Comparison of ENCODE assay signal across 2 cellular contexts in genomic region chr16:72673118-72673517, GRCh38.
TF ChIP-seq lines count a peak whose summit lies in the region.

No MANE protein-coding gene starts in this region.

TF ChIP-seq in SK-N-SH, 30 proteins besides CTCF, POLR2A, EP300 and RAD21 (continued from another document):
- TF ChIP-seq EZH2phosphoT487 (IDR thresholded peaks at IDR 0.05; ENCODE audit: borderline replicate concordance, low read depth): no peak
- TF ChIP-seq NFIC (IDR thresholded peaks at IDR 0.05; ENCODE audit: borderline replicate concordance): no peak
- no peak for TF ChIP-seq FOXM1 (IDR thresholded peaks at IDR 0.05; ENCODE audit: low read depth)
- no peak for TF ChIP-seq GABPA (IDR thresholded peaks at IDR 0.05; ENCODE audit: low read depth)
- TF ChIP-seq POLR2AphosphoS5 (IDR thresholded peaks at IDR 0.05; ENCODE audit: low read depth, low read length): no peak
- no peak for TF ChIP-seq USF1 (IDR thresholded peaks at IDR 0.05; ENCODE audit: borderline replicate concordance, low read depth)
- no peak for TF ChIP-seq SIN3A (IDR thresholded peaks at IDR 0.05; ENCODE audit: borderline replicate concordance, low read depth, low read length)
- TF ChIP-seq RXRA (IDR thresholded peaks at IDR 0.05; ENCODE audit: borderline replicate concordance, low read depth): no peak
- TF ChIP-seq PBX3 (IDR thresholded peaks at IDR 0.05): no peak
- no peak for TF ChIP-seq USF2 (IDR thresholded peaks at IDR 0.05; ENCODE audit: borderline replicate concordance, low read depth, low read length)
- TF ChIP-seq MXI1 (IDR thresholded peaks at IDR 0.05; ENCODE audit: low read depth, low read length): no peak

TF ChIP-seq in K562, 482 proteins besides CTCF, POLR2A, EP300 and RAD21 (continued from another document):
- TF ChIP-seq MGA (IDR thresholded peaks at IDR 0.05) (0 out of 2 replicates have a peak, but pooled peaks have one; percentile 20), TAF9B (IDR thresholded peaks at IDR 0.05; ENCODE audit: partially characterized antibody) (no peak), ZNF277 (CRISPR knock-in tag; IDR thresholded peaks at IDR 0.05; ENCODE audit: borderline replicate concordance) (no peak), ZNF449 (CRISPR knock-in tag; IDR thresholded peaks at IDR 0.05) (no peak), CHD4 (IDR thresholded peaks at IDR 0.05; ENCODE audit: insufficient read depth, insufficient replicate concordance, low read depth, low read length, poor library complexity, severe bottlenecking) (no peak), ZNF280A (IDR thresholded peaks at IDR 0.05; ENCODE audit: low read depth, partially characterized antibody) (peak; percentile 75), ELF1 (tag; IDR thresholded peaks at IDR 0.05) (no peak)
